Comparison of ENCODE assay signal across 19 cellular contexts in the genomic region with DNA sequence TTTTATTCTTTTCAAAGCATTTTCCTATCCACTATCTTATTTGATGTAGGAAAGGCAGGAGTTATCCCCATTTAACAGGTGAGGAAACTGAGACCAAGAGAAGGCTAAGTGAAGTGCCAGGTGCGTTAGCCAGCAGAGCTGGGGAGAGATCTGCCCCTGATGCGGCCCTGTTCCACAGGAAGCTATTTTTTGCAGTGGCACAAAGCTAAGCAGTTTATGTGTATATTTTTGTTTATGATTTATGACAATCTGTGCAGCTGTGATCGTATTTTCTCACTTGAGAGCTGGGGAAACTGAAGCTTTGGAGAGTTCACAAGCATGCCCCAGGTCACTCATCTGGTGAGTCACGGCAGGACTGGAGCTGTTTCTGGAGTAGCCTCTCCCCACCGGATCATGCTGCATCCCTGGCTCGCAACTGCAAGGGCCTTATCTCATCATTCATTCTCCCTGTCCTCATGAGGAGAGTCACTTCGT. TPM values are rescaled to one million over a fixed set of nuclear protein-coding genes. Genes with fewer than 3 reads are reported as not detected.
DNase-seq lines count a peak whose midpoint lies in the region; ATAC-seq, FAIRE-seq and TF ChIP-seq lines count a peak whose summit lies in the region.
"Had no signal": no experiment of that assay in that cellular context is flagged by ENCODE, and none has a peak within 500 bp of the region (broad histone marks: within the 10 kb centered on the region; RNA-seq: fewer than 3 reads in every experiment).

No MANE protein-coding gene starts in this region.

- no peaks in the 10 kb centered on the region for H3K9me3 ChIP-seq in spleen
- H3K9me3 ChIP-seq: esophagus muscularis mucosa, upper lobe of left lung had no signal

- DNase-seq in H54 (ENCODE audit: insufficient read length, low spot score): peak; percentile 78
- DNase-seq in amniotic epithelial cell (ENCODE audit: low read depth): peak; percentile 81
- peak; percentile 23 for DNase-seq in iris pigment epithelial cell (ENCODE audit: low read depth)
- no peak for DNase-seq in spleen
- no peak for DNase-seq in activated CD8-positive, alpha-beta memory T cell treated with anti-CD3 and anti-CD28 coated beads, Interleukin-2, amount 50 U/mL, for 4 hours
- DNase-seq in LoVo (ENCODE audit: low spot score): no peak
- no peak for DNase-seq in NCI-H1694 treated with DMSO at 0.1 percent for 48 hours (lab: John Stamatoyannopoulos, UW)
- DNase-seq: activated CD4-positive, alpha-beta T cell treated with anti-CD3 and anti-CD28 coated beads, Interleukin-2, amount 10 ng/mL, durations not matched to agents 7 days and 5 days; activated naive CD4-positive, alpha-beta T cell treated with anti-CD3 and anti-CD28 coated beads for 36 hours; activated T-cell treated with anti-CD3 and anti-CD28 coated beads for 4 hours; CD4-positive, alpha-beta T cell; NCI-H1930; NCI-H510A; stimulated activated naive CD4-positive, alpha-beta T cell treated with Interleukin-2 at 50 U/mL for 16 hours; upper lobe of left lung had no signal

- H3K4me3 ChIP-seq in spleen: no peak overlapping the region
- H3K4me3 ChIP-seq: esophagus muscularis mucosa, upper lobe of left lung had no signal

- no peaks in the 10 kb centered on the region for H3K27me3 ChIP-seq in spleen (replicated peaks in 1 of 7)
- H3K27me3 ChIP-seq: esophagus muscularis mucosa, upper lobe of left lung had no signal

- intact Hi-C loops in spleen (cut with DNase I; ENCODE audit: low total_unique reads): no loop called here

- WGBS in spleen, 5 donors: 75 to 79% (median 79%) methylated on average over 7 of the region's 7 CpGs

- peaks cover 0 to 84% (median 17%) of the 10 kb centered on the region in 6 donors for H3K36me3 ChIP-seq in spleen

- TF ChIP-seq CTCF in spleen (IDR thresholded peaks at IDR 0.05 in 8 of 11, conservative IDR thresholded peaks at IDR 0.05 in 3 of 11): no peak

- peak overlapping the region in 5 of 8 donors; percentile 32 to 79 (median 65) for H3K27ac ChIP-seq in spleen
- H3K27ac ChIP-seq: esophagus muscularis mucosa had no signal

- no peak for ATAC-seq in HG03342 (IDR thresholded peaks at IDR 0.05; ENCODE audit: unreplicated experiment)

- H3K4me1 ChIP-seq in spleen: peaks cover 0 to 25% (median 4%) of the 10 kb centered on the region in 6 donors
- H3K4me1 ChIP-seq: upper lobe of left lung had no signal

- no peak for TF ChIP-seq POLR2A in H54 (IDR thresholded peaks at IDR 0.05; ENCODE audit: low read depth, low read length)
- no peak for TF ChIP-seq POLR2A in spleen (IDR thresholded peaks at IDR 0.05)

- peak; percentile 48 for FAIRE-seq in H54 (lab: Jason Lieb, UNC)
- FAIRE-seq: GM12892, H1 had no signal

RNA-seq across cellular contexts. Expression of gene SLC29A3, which starts 38.8 kb away (rescaled TPM):
- 10 to 100 TPM in 3 of 7 donors, 1 to 10 TPM in 4; 7.5 to 15.6 (median 9.3) TPM for total RNA-seq in spleen
- 1 to 10 TPM; 3.3 to 7.7 (median 4.8) TPM for polyA plus RNA-seq in spleen

RNA-seq across cellular contexts. Expression of gene CDH23, which starts 38.9 kb away (rescaled TPM):
- total RNA-seq in spleen: 10 to 100 TPM in 5 of 7 donors, 1 to 10 TPM in 2; 8.4 to 19.9 (median 12.8) TPM
- 1 to 10 TPM; 2.0 to 4.8 (median 3.3) TPM for polyA plus RNA-seq in spleen

Comparison
In these comparisons a context has a peak if more than half of its experiments do, and no peak if none do; other contexts are left out.
1. DNase-seq: peak in H54 (single experiment), amniotic epithelial cell (single experiment) and iris pigment epithelial cell (single experiment); none in spleen (single experiment), activated CD8-positive, alpha-beta memory T cell treated with anti-CD3 and anti-CD28 coated beads, Interleukin-2, amount 50 U/mL, for 4 hours (single experiment), LoVo (single experiment) and NCI-H1694 treated with DMSO at 0.1 percent for 48 hours (single experiment).